ENCODE assay signal across 25 cellular contexts in the genomic region with DNA sequence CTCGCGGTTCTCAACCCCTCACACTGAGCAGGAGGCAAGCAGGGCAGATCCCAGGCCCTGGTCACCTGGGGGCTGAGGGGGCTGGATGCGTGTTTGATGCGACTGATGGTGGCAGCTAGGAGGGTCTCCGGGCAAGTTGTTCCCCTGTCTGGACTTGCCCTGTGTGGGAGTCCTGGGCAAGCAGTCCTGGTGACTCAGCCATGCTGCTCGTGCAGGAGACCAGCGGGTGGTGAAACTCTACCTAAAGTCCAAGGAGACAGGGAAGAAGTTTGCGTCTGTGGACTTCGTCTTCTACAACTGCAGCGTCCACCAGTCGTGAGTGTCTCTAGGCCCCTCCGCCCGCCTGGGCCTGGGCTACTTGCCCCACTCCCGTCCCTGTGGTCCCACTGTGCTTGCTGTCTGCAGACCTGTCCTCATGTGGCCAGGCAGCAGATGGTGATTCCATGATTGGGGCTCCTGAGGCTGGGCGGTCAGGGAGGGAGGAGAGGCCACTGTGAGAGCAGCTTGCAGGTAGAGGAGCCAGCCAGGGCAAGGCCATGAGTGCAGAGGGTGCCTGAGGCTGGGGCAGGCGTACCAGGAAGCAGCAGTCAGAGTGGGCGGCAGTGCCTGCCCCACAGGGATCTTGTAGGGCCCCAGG. TPM values are rescaled to one million over a fixed set of nuclear protein-coding genes. Genes with fewer than 3 reads are reported as not detected.
DNase-seq lines count a peak whose midpoint lies in the region; ATAC-seq and TF ChIP-seq lines count a peak whose summit lies in the region.
"Had no signal": no experiment of that assay in that cellular context is flagged by ENCODE, and none has a peak within 500 bp of the region (broad histone marks: within the 10 kb centered on the region; RNA-seq: fewer than 3 reads in every experiment).

No MANE protein-coding gene starts in this region.

- no peak overlapping the region for H3K23ac ChIP-seq in neuronal stem cell (ENCODE audit: low read depth, low read length, poor library complexity)

- no peaks in the 10 kb centered on the region for H3K9me3 ChIP-seq in WERI-Rb-1 (ENCODE audit: severe bottlenecking)
- H3K9me3 ChIP-seq in neuronal stem cell (replicated peaks in 1 of 2; ENCODE audit: control insufficient read depth in 2 of 2, insufficient read depth in 1 of 2, low read depth in 1 of 2, low read length in 2 of 2), result peaks cover 0 to 2% of the 10 kb centered on the region in 2 donors
- H3K9me3 ChIP-seq: lower lobe of right lung, thyroid gland had no signal

- H3K9ac ChIP-seq in neuronal stem cell (ENCODE audit: low read depth, low read length, poor library complexity), result no peak overlapping the region

- no peak overlapping the region for H3K14ac ChIP-seq in neuronal stem cell (ENCODE audit: low read length)

- DNase-seq in HFFc6 (no peak), WERI-Rb-1 (peak; percentile 79), epithelial cell of esophagus (ENCODE audit: low read depth) (peak; percentile 89), neuronal stem cell (ENCODE audit: low spot score) (no peak)
- no peak for DNase-seq in activated naive CD4-positive, alpha-beta T cell treated with anti-CD3 and anti-CD28 coated beads, Interleukin-2, amount 10 ng/mL, durations not matched to agents 7 days and 5 days
- DNase-seq: activated CD4-positive, alpha-beta T cell treated with anti-CD3 and anti-CD28 coated beads, Interleukin-2, amount 50 U/mL, for 4 hours; activated CD8-positive, alpha-beta memory T cell treated with anti-CD3 and anti-CD28 coated beads, Interleukin-2, amount 50 U/mL, for 48 hours; activated effector memory CD4-positive, alpha-beta T cell treated with anti-CD3 and anti-CD28 coated beads, Interleukin-2, amount 50 U/mL, for 16 hours; CD4-positive, alpha-beta T cell; DMS153; GDM1; hypothalamus; kidney; lower lobe of right lung; NCI-H1105; NCI-H2029 treated with DMSO at 0.1 percent for 48 hours; NCI-H510A; occipital lobe; stimulated activated CD4-positive, alpha-beta T cell treated with anti-CD3 and anti-CD28 coated beads, Interleukin-2, amount 100 ng/mL, for 48 hours; stimulated activated naive CD8-positive, alpha-beta T cell treated with anti-CD3 and anti-CD28 coated beads, Interleukin-15, Interleukin-2, amounts not matched to agents 100 U/mL and 50 U/mL, for 24 hours; thyroid gland had no signal

- H2AK5ac ChIP-seq in neuronal stem cell (ENCODE audit: low read depth, low read length), result no peak overlapping the region

- H3K4ac ChIP-seq in neuronal stem cell (ENCODE audit: low read length), result no peak overlapping the region

- CTCF ChIA-PET in activated naive CD4-positive, alpha-beta T cell treated with anti-CD3 and anti-CD28 coated beads, Interleukin-2, amount 10 ng/mL, durations not matched to agents 7 days and 5 days (lab: Charles Lee), result no interaction called here

- peak overlapping the region; percentile 58 for H3K18ac ChIP-seq in neuronal stem cell (ENCODE audit: low read length)

- peak overlapping the region; percentile 33; the same call in 1 of the 2 replicates for H3K27ac Mint-ChIP-seq in HFFc6
- H3K27ac Mint-ChIP-seq in activated naive CD4-positive, alpha-beta T cell treated with anti-CD3 and anti-CD28 coated beads, Interleukin-2, amount 10 ng/mL, durations not matched to agents 7 days and 5 days, result no peak overlapping the region
- H3K27ac Mint-ChIP-seq: CD4-positive, alpha-beta T cell; T-helper 1 cell treated with Interleukin-12 subunit alpha and Interleukin-12 subunit beta and Interleukin-4 antibody, amounts not matched to agents 30 μg/mL and 1 μg/mL, for 36 hours had no signal

- TF ChIP-seq CTCF in HFFc6 (IDR thresholded peaks at IDR 0.05) (no peak), WERI-Rb-1 (IDR thresholded peaks at IDR 0.05; ENCODE audit: low read depth, low read length) (no peak), epithelial cell of esophagus (IDR thresholded peaks at IDR 0.05; ENCODE audit: insufficient read depth, low read depth, low read length, missing control alignments) (no peak)

- H3K27me3 ChIP-seq in WERI-Rb-1 (ENCODE audit: insufficient read depth, low read depth, severe bottlenecking), result no peaks in the 10 kb centered on the region
- no peaks in the 10 kb centered on the region for H3K27me3 ChIP-seq in neuronal stem cell (ENCODE audit: control insufficient read depth in 3 of 3, insufficient read depth in 3 of 3, low read depth in 1 of 3, low read length in 3 of 3)
- H3K27me3 ChIP-seq: thyroid gland had no signal

- H2BK15ac ChIP-seq in neuronal stem cell (ENCODE audit: low read length), result no peak overlapping the region

- H4K8ac ChIP-seq in neuronal stem cell (ENCODE audit: low read depth, low read length), result peak overlapping the region; percentile 6

- H2AFZ ChIP-seq in neuronal stem cell (ENCODE audit: low read length), result no peak overlapping the region

- H3K4me2 ChIP-seq in neuronal stem cell (ENCODE audit: insufficient read depth, low read length, poor library complexity, severe bottlenecking), result no peak overlapping the region

- H4K91ac ChIP-seq in neuronal stem cell (ENCODE audit: low read depth, low read length, poor library complexity), result no peak overlapping the region

- no CpG with 5 or more reads among the region's 17 CpGs for WGBS in neuronal stem cell (ENCODE audit: extremely low coverage in 2 of 2, insufficient read length in 2 of 2, insufficient replicate concordance in 1 of 2), 2 donors

- H3K4me3 Mint-ChIP-seq in HFFc6, result no peak overlapping the region
- H3K4me3 Mint-ChIP-seq in activated naive CD4-positive, alpha-beta T cell treated with anti-CD3 and anti-CD28 coated beads, Interleukin-2, amount 10 ng/mL, durations not matched to agents 7 days and 5 days, result no peak overlapping the region
- H3K4me3 Mint-ChIP-seq: CD4-positive, alpha-beta T cell; T-helper 1 cell treated with Interleukin-12 subunit alpha and Interleukin-12 subunit beta and Interleukin-4 antibody, amounts not matched to agents 30 μg/mL and 1 μg/mL, for 36 hours had no signal

- peaks cover 33% of the 10 kb centered on the region for H3K79me1 ChIP-seq in neuronal stem cell (ENCODE audit: low read depth, low read length)

- peaks cover 32% of the 10 kb centered on the region for H3K36me3 ChIP-seq in WERI-Rb-1
- H3K36me3 ChIP-seq in neuronal stem cell (replicated peaks in 1 of 2; ENCODE audit: control insufficient read depth in 2 of 2, insufficient read depth in 2 of 2, low read length in 2 of 2), result peaks cover 22 to 32% of the 10 kb centered on the region in 2 donors
- H3K36me3 ChIP-seq: thyroid gland had no signal

- H3K27me3 Mint-ChIP-seq in HFFc6 (ENCODE audit: insufficient read depth), result peaks cover 2% of the 10 kb centered on the region; the same call in 1 of the 2 replicates
- no peaks in the 10 kb centered on the region for H3K27me3 Mint-ChIP-seq in activated naive CD4-positive, alpha-beta T cell treated with anti-CD3 and anti-CD28 coated beads, Interleukin-2, amount 10 ng/mL, durations not matched to agents 7 days and 5 days
- H3K27me3 Mint-ChIP-seq: CD4-positive, alpha-beta T cell had no signal

- ATAC-seq in HG02623 (IDR thresholded peaks at IDR 0.05; ENCODE audit: unreplicated experiment), result no peak
- ATAC-seq in HG02973 (IDR thresholded peaks at IDR 0.05; ENCODE audit: unreplicated experiment), result no peak
- ATAC-seq: lower lobe of right lung; Panc1; stimulated activated naive CD8-positive, alpha-beta T cell treated with anti-CD3 and anti-CD28 coated beads, Interleukin-15, Interleukin-2, amounts not matched to agents 100 U/mL and 50 U/mL, for 24 hours had no signal

- H3K4me1 ChIP-seq in neuronal stem cell (ENCODE audit: control insufficient read depth in 2 of 2, insufficient read depth in 1 of 2, low read depth in 1 of 2, low read length in 2 of 2), result peaks cover 22 to 29% of the 10 kb centered on the region in 2 donors

- no peak overlapping the region for H2BK12ac ChIP-seq in neuronal stem cell (ENCODE audit: low read length)

- H3K4me3 ChIP-seq in WERI-Rb-1 (ENCODE audit: low read depth, low read length) (no peak overlapping the region), epithelial cell of esophagus (ENCODE audit: low read length) (no peak overlapping the region), neuronal stem cell (ENCODE audit: low read length in 2 of 2) (no peak overlapping the region)
- H3K4me3 ChIP-seq: lower lobe of right lung, thyroid gland had no signal

- H2BK120ac ChIP-seq in neuronal stem cell (ENCODE audit: low read depth, low read length), result no peak overlapping the region

- peaks cover 7% of the 10 kb centered on the region for H3K36me3 Mint-ChIP-seq in HFFc6 (ENCODE audit: low read depth)
- H3K36me3 Mint-ChIP-seq in activated naive CD4-positive, alpha-beta T cell treated with anti-CD3 and anti-CD28 coated beads, Interleukin-2, amount 10 ng/mL, durations not matched to agents 7 days and 5 days, result no peaks in the 10 kb centered on the region

- H3K27ac ChIP-seq in WERI-Rb-1 (no peak overlapping the region), neuronal stem cell (replicated peaks; ENCODE audit: low read length) (no peak overlapping the region)
- H3K27ac ChIP-seq: lower lobe of right lung, thyroid gland had no signal

- no peak overlapping the region for H2BK5ac ChIP-seq in neuronal stem cell (ENCODE audit: low read length)

- H3K9me3 Mint-ChIP-seq in HFFc6, result no peaks in the 10 kb centered on the region
- no peaks in the 10 kb centered on the region for H3K9me3 Mint-ChIP-seq in activated naive CD4-positive, alpha-beta T cell treated with anti-CD3 and anti-CD28 coated beads, Interleukin-2, amount 10 ng/mL, durations not matched to agents 7 days and 5 days
- H3K9me3 Mint-ChIP-seq: CD4-positive, alpha-beta T cell; T-helper 1 cell treated with Interleukin-12 subunit alpha and Interleukin-12 subunit beta and Interleukin-4 antibody, amounts not matched to agents 30 μg/mL and 1 μg/mL, for 36 hours had no signal

- H3K4me1 Mint-ChIP-seq in HFFc6 (ENCODE audit: low read depth), result peaks cover 30% of the 10 kb centered on the region
- H3K4me1 Mint-ChIP-seq in activated naive CD4-positive, alpha-beta T cell treated with anti-CD3 and anti-CD28 coated beads, Interleukin-2, amount 10 ng/mL, durations not matched to agents 7 days and 5 days, result no peaks in the 10 kb centered on the region

RNA-seq across cellular contexts. Expression of a gene that starts 23.1 kb away (rescaled TPM):
- total RNA-seq in HFFc6 (2021; fragmentation: NEBNext Ultra II Directional; extraction: Animal tissue kit (Norgen Biotek cat#: 25700)), result 10 to 100 TPM; 40.8 to 56.1 (median 45.4) TPM
- 31.7 TPM for polyA plus RNA-seq in neuronal stem cell (2013, experiment 1 of 2)
- 32.1 TPM for polyA plus RNA-seq in neuronal stem cell (2013, experiment 2 of 2)

Comparison
In these comparisons a context has a peak if more than half of its experiments do, and no peak if none do; other contexts are left out.
1. DNase-seq: peak in WERI-Rb-1 (single experiment) and epithelial cell of esophagus (single experiment); none in HFFc6 (single experiment), neuronal stem cell (single experiment) and activated naive CD4-positive, alpha-beta T cell treated with anti-CD3 and anti-CD28 coated beads, Interleukin-2, amount 10 ng/mL, durations not matched to agents 7 days and 5 days (single experiment).